In the genomic region with DNA sequence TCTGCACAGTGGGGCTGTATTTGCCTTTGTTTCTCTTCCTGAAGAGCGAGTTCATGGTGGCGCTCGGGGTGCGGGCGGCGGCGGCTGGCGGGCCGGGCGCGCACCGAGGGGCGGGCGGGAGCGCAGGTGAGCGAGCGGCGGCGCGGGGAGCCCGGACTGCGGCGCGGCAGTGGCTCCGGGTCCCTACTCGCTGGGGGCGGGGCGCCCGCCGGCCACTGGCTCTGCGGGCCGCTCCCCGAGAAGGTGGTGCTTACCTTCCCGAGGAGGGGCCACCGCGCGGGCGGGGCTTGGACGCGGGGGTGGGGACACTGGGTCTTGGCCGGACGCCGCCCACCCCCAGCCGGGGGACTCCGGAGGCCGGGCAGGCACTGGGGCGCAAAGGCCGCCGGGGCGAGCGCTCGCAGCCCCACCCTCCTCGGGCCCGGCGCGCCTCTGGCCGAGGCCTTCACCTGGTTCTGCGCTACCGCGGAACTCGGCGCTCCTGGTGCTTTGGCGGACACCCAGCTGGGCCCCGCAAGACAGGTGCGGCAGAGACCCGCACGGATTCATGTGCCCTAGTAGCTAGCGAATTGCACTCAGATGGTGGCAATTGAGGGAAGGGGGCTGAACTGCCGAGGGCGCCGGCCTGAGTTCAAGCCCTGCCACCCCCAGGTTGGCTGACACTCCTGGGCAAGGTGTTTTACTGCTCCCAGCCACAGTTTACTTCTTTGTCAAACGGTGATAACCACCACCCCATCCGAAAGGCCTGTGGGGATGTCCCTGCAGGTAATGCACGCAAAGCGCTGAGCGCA, we compare ENCODE assay signal across 8 cellular contexts. TPM values are rescaled to one million over a fixed set of nuclear protein-coding genes. Genes with fewer than 3 reads are reported as not detected.
A peak's percentile ranks its signal among the peaks of the same experiment; 100 is the strongest.
DNase-seq lines count a peak whose midpoint lies in the region; ATAC-seq and TF ChIP-seq lines count a peak whose summit lies in the region.

A gene with protein sequence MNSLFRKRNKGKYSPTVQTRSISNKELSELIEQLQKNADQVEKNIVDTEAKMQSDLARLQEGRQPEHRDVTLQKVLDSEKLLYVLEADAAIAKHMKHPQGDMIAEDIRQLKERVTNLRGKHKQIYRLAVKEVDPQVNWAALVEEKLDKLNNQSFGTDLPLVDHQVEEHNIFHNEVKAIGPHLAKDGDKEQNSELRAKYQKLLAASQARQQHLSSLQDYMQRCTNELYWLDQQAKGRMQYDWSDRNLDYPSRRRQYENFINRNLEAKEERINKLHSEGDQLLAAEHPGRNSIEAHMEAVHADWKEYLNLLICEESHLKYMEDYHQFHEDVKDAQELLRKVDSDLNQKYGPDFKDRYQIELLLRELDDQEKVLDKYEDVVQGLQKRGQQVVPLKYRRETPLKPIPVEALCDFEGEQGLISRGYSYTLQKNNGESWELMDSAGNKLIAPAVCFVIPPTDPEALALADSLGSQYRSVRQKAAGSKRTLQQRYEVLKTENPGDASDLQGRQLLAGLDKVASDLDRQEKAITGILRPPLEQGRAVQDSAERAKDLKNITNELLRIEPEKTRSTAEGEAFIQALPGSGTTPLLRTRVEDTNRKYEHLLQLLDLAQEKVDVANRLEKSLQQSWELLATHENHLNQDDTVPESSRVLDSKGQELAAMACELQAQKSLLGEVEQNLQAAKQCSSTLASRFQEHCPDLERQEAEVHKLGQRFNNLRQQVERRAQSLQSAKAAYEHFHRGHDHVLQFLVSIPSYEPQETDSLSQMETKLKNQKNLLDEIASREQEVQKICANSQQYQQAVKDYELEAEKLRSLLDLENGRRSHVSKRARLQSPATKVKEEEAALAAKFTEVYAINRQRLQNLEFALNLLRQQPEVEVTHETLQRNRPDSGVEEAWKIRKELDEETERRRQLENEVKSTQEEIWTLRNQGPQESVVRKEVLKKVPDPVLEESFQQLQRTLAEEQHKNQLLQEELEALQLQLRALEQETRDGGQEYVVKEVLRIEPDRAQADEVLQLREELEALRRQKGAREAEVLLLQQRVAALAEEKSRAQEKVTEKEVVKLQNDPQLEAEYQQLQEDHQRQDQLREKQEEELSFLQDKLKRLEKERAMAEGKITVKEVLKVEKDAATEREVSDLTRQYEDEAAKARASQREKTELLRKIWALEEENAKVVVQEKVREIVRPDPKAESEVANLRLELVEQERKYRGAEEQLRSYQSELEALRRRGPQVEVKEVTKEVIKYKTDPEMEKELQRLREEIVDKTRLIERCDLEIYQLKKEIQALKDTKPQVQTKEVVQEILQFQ (N-terminal part only) (minus strand): TSS at position 158 of the 791 bp plus-strand sequence. CDS start 103 bp downstream, at position 55.

- DNase-seq in GM10248 (ENCODE audit: extremely low spot score) (peak; percentile 83), NCI-H146 treated with DMSO at 0.1 percent for 48 hours (lab: John Stamatoyannopoulos, UW; ENCODE audit: unreplicated experiment) (peak; percentile 85), MCF 10A (ENCODE audit: unreplicated experiment) (peak; percentile 86), kidney epithelial cell (ENCODE audit: low read depth) (no peak), DMS114 treated with DMSO at 0.1 percent for 48 hours (lab: John Stamatoyannopoulos, UW; ENCODE audit: unreplicated experiment) (no peak)
- peak; percentile 14 for DNase-seq in stimulated activated naive B cell treated with anti-CD40 and anti-IgM and Interleukin-4, amounts not matched to agents 10 μg/mL and 1 μg/mL and 100 μg/mL, for 72 hours
- DNase-seq in central memory CD4-positive, alpha-beta T cell, result no peak

- peak within 1 kb of the TSS; percentile 86 for H3K4me3 Mint-ChIP-seq in MCF 10A (ENCODE audit: unreplicated experiment)
- peak within 1 kb of the TSS; percentile 81 to 85 for H3K4me3 Mint-ChIP-seq in stimulated activated naive B cell treated with anti-CD40 and anti-IgM and Interleukin-4, amounts not matched to agents 10 μg/mL and 1 μg/mL and 100 μg/mL, for 72 hours

- peak within 1 kb of the TSS; percentile 71 for H3K4me3 ChIP-seq in kidney epithelial cell (ENCODE audit: low read depth, low read length)

- H3K9me3 Mint-ChIP-seq in MCF 10A (ENCODE audit: unreplicated experiment), result no peaks in the 10 kb centered on the region
- no peaks in the 10 kb centered on the region for H3K9me3 Mint-ChIP-seq in stimulated activated naive B cell treated with anti-CD40 and anti-IgM and Interleukin-4, amounts not matched to agents 10 μg/mL and 1 μg/mL and 100 μg/mL, for 72 hours

- peaks cover 29% of the 10 kb centered on the region for H3K36me3 Mint-ChIP-seq in MCF 10A (ENCODE audit: insufficient read depth, unreplicated experiment)
- no peaks in the 10 kb centered on the region for H3K36me3 Mint-ChIP-seq in stimulated activated naive B cell treated with anti-CD40 and anti-IgM and Interleukin-4, amounts not matched to agents 10 μg/mL and 1 μg/mL and 100 μg/mL, for 72 hours

- no TSS peak for BruUV-seq in MCF 10A (replicated peaks; lab: Mats Ljungman, UMichigan)

- peaks cover 28% of the 10 kb centered on the region for H3K4me1 Mint-ChIP-seq in MCF 10A (ENCODE audit: insufficient read depth, unreplicated experiment)
- peaks cover 6 to 13% of the 10 kb centered on the region in 2 donors for H3K4me1 Mint-ChIP-seq in stimulated activated naive B cell treated with anti-CD40 and anti-IgM and Interleukin-4, amounts not matched to agents 10 μg/mL and 1 μg/mL and 100 μg/mL, for 72 hours

- CTCF ChIA-PET in GM10248 (lab: Yijun Ruan, JAX) (interaction anchor here (1.8 kb wide), 1 partner anchor 19 kb away, joined by 4 read pairs; no protein-coding TSS in a partner anchor), MCF 10A (lab: Yijun Ruan, JAX) (interaction anchor here (0.6 to 4.3 kb wide), 8 partner anchors 7 to 94 kb away, joined by 3 to 33 read pairs (median 8); no protein-coding TSS in a partner anchor)

- H3K27me3 ChIP-seq in kidney epithelial cell (ENCODE audit: control insufficient read depth, insufficient read depth, low read length), result no peaks in the 10 kb centered on the region

- TF ChIP-seq CTCF in GM10248 (IDR thresholded peaks at IDR 0.05; ENCODE audit: control extremely low read depth, extremely low read depth, low read depth, missing control alignments), result no peak
- no peak for TF ChIP-seq CTCF in MCF 10A (IDR thresholded peaks at IDR 0.05; ENCODE audit: unreplicated experiment)
- TF ChIP-seq CTCF in kidney epithelial cell (IDR thresholded peaks at IDR 0.05; ENCODE audit: insufficient read depth, low read length, poor library complexity, severe bottlenecking), result no peak

- POLR2A ChIA-PET in GM10248 (lab: Yijun Ruan, JAX), result no interaction called here
- POLR2A ChIA-PET in MCF 10A (lab: Yijun Ruan, JAX), result interaction anchor here (0.5 to 3.8 kb wide), 17 partner anchors 7 to 243 kb away, joined by 3 to 45 read pairs (median 6); a partner anchor contains a TSS

- no peaks in the 10 kb centered on the region for H3K36me3 ChIP-seq in kidney epithelial cell (ENCODE audit: control insufficient read depth, insufficient read depth, low read length)

- intact Hi-C loops in MCF 10A (cut with micrococcal nuclease), result loop anchor here (10.0 kb wide), 1 partner anchor 52 kb away; no protein-coding TSS in a partner anchor

- no peaks in the 10 kb centered on the region for H3K27me3 Mint-ChIP-seq in MCF 10A (ENCODE audit: insufficient read depth, unreplicated experiment)
- peaks cover 53 to 57% of the 10 kb centered on the region in 2 donors for H3K27me3 Mint-ChIP-seq in stimulated activated naive B cell treated with anti-CD40 and anti-IgM and Interleukin-4, amounts not matched to agents 10 μg/mL and 1 μg/mL and 100 μg/mL, for 72 hours

- no peak within 1 kb of the TSS for H3K27ac Mint-ChIP-seq in MCF 10A (ENCODE audit: low read depth, unreplicated experiment)
- H3K27ac Mint-ChIP-seq in stimulated activated naive B cell treated with anti-CD40 and anti-IgM and Interleukin-4, amounts not matched to agents 10 μg/mL and 1 μg/mL and 100 μg/mL, for 72 hours, result no peak within 1 kb of the TSS

- ATAC-seq in stimulated activated naive B cell treated with anti-CD40 and anti-IgM and Interleukin-4, amounts not matched to agents 10 μg/mL and 1 μg/mL and 100 μg/mL, for 72 hours (replicated peaks), result peak; percentile 55 to 58
- ATAC-seq in HG02588 (IDR thresholded peaks at IDR 0.05; ENCODE audit: unreplicated experiment), result no peak

RNA-seq across cellular contexts. Expression of the gene that starts here (rescaled TPM):
- total RNA-seq in MCF 10A (2022) (49.1 and 50.1 TPM in 2 replicates), kidney epithelial cell (25.5 and 26.5 TPM in 2 replicates)

Comparison
In these comparisons a context has a peak if more than half of its experiments do, and no peak if none do; other contexts are left out.
1. DNase-seq: peak in GM10248 (single experiment), NCI-H146 treated with DMSO at 0.1 percent for 48 hours (single experiment), MCF 10A (single experiment) and stimulated activated naive B cell treated with anti-CD40 and anti-IgM and Interleukin-4, amounts not matched to agents 10 μg/mL and 1 μg/mL and 100 μg/mL, for 72 hours (single experiment); none in kidney epithelial cell (single experiment), central memory CD4-positive, alpha-beta T cell (single experiment) and DMS114 treated with DMSO at 0.1 percent for 48 hours (single experiment).